ENCODE assay signal across 1 cellular context in the genomic region with DNA sequence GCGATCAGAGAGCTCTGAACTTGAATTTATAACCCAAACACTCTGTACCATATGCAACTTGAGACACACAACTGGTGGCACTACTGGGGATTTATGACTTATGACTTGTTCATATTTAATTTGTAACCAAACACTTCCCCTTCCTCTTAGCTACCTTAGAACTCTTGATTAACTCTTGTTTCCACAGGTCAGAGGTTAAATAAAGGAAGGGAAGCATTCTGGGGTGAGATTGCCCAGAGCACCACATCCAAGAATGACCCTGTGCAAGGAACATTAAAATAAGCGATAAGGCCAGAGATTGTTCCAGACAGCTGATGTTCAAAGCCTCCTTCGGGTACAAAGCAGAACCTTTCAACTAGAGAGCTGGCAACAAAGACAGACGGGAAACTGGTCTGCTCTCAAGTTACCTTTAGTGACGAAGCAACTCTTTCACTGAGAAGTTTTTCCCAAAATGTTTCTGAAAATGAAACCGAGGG.
TF ChIP-seq lines count a peak whose summit lies in the region.

No MANE protein-coding gene starts in this region.

TF ChIP-seq in H1, 55 proteins besides CTCF, POLR2A, EP300 and RAD21 (continued from another document):
- TF ChIP-seq, protein P1, sequence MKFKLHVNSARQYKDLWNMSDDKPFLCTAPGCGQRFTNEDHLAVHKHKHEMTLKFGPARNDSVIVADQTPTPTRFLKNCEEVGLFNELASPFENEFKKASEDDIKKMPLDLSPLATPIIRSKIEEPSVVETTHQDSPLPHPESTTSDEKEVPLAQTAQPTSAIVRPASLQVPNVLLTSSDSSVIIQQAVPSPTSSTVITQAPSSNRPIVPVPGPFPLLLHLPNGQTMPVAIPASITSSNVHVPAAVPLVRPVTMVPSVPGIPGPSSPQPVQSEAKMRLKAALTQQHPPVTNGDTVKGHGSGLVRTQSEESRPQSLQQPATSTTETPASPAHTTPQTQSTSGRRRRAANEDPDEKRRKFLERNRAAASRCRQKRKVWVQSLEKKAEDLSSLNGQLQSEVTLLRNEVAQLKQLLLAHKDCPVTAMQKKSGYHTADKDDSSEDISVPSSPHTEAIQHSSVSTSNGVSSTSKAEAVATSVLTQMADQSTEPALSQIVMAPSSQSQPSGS (IDR thresholded peaks at IDR 0.05; ENCODE audit: low read length), result no peak
- no peak for TF ChIP-seq YY1 (IDR thresholded peaks at IDR 0.05; ENCODE audit: low read depth, low read length)
- no peak for TF ChIP-seq ASH2L (IDR thresholded peaks at IDR 0.05; ENCODE audit: low read length)
- no peak for TF ChIP-seq CHD1 (IDR thresholded peaks at IDR 0.05; ENCODE audit: low read depth, low read length)
TF ChIP-seq in H1: peak in this region for 0.
